ENCODE assay signal across 36 cellular contexts in the genomic region with DNA sequence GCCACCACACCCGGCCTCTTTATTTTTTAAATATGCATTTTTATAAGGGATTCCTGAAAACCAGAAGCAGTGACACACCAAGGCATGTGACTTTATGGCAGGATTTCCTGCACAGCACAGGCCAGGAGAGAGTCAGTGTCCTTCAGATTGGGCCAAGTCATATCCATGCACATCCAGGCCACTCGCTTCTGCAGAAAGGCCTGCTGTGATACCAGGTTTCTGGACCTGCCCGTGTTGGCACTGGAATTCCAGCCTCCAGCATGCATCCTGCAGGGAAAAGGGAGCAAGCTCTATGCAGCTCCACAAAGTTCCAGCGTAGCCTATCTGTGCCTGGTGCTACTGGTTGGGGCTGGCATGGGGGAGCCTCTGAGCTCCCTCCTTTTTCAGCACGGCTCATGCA.
"Had no signal": no experiment of that assay in that cellular context is flagged by ENCODE, and none has a peak within 500 bp of the region (broad histone marks: within the 10 kb centered on the region; RNA-seq: fewer than 3 reads in every experiment).

No MANE protein-coding gene starts in this region.

- DNase-seq: activated CD4-positive, alpha-beta memory T cell treated with anti-CD3 and anti-CD28 coated beads for 36 hours; activated CD4-positive, alpha-beta T cell treated with anti-CD3 and anti-CD28 coated beads for 36 hours; activated CD4-positive, CD25-positive, alpha-beta regulatory T cell; activated CD4-positive, CD25-positive, alpha-beta regulatory T cell treated with anti-CD3 and anti-CD28 coated beads, Interleukin-2, amount 50 U/mL, for 72 hours; activated CD8-positive, alpha-beta memory T cell treated with anti-CD3 and anti-CD28 coated beads, Interleukin-2, amount 10 ng/mL, durations not matched to agents 7 days and 5 days; activated CD8-positive, alpha-beta memory T cell treated with anti-CD3 and anti-CD28 coated beads, Interleukin-2, amount 50 U/mL, for 4 hours; activated CD8-positive, alpha-beta T cell treated with anti-CD3 and anti-CD28 coated beads, Interleukin-2, amount 10 ng/mL, durations not matched to agents 7 days and 5 days; activated effector memory CD4-positive, alpha-beta T cell treated with anti-CD3 and anti-CD28 coated beads, Interleukin-2, amount 50 U/mL, for 16 hours; activated naive CD4-positive, alpha-beta T cell treated with anti-CD3 and anti-CD28 coated beads for 36 hours; activated naive CD8-positive, alpha-beta T cell treated with anti-CD3 and anti-CD28 coated beads for 36 hours; activated naive CD8-positive, alpha-beta T cell treated with anti-CD3 and anti-CD28 coated beads, Interleukin-2, amount 50 U/mL, for 24 hours; activated T-cell treated with anti-CD3 and anti-CD28 coated beads, Interleukin-2, amount 50 U/mL, for 1 hour; activated T-cell treated with anti-CD3 and anti-CD28 coated beads, Interleukin-2, amount 50 U/mL, for 48 hours; amygdala; aorta; body of pancreas; cerebellar nuclear complex; effector memory CD4-positive, alpha-beta T cell; erythroblast; foreskin keratinocyte; gastrocnemius medialis; glutamatergic neuron; heart left ventricle; T-helper 1 cell; T-helper 17 cell; T1000 had no signal

- H3K9me3 Mint-ChIP-seq: activated CD4-positive, alpha-beta memory T cell treated with anti-CD3 and anti-CD28 coated beads for 36 hours; activated naive CD4-positive, alpha-beta T cell treated with anti-CD3 and anti-CD28 coated beads for 36 hours; activated naive CD4-positive, alpha-beta T cell treated with anti-CD3 and anti-CD28 coated beads, Interleukin-2, amount 50 U/mL, for 24 hours; activated naive CD8-positive, alpha-beta T cell treated with anti-CD3 and anti-CD28 coated beads for 36 hours; activated T-helper 1 cell treated with anti-CD3 and anti-CD28 coated beads, Interleukin-12 subunit alpha, Interleukin-12 subunit beta, Interleukin-2, Interleukin-4 antibody, amounts not matched to agents 30 ng/mL and 10 ng/mL and 1 ng/mL, durations not matched to agents 14 hours and 24 hours and 36 hours; activated T-helper 2 cell treated with anti-CD3 and anti-CD28 coated beads, Interferon-gamma antibody, Interleukin-2, Interleukin-4, amounts not matched to agents 10 μg/mL and 5 μg/mL and 100 μg/mL, durations not matched to agents 14 hours and 24 hours and 36 hours; dendritic cell treated with granulocyte-macrophage colony-stimulating factor and Interleukin-4, amounts not matched to agents 40 ng/mL and 50 ng/mL, for 4 days; T-helper 2 cell treated with Interferon-gamma antibody and Interleukin-4, amounts not matched to agents 5 μg/mL and 100 μg/mL, for 36 hours had no signal

- H3K4me3 Mint-ChIP-seq: activated CD4-positive, alpha-beta memory T cell treated with anti-CD3 and anti-CD28 coated beads for 36 hours; activated CD4-positive, alpha-beta T cell treated with anti-CD3 and anti-CD28 coated beads for 36 hours; activated CD4-positive, alpha-beta T cell treated with anti-CD3 and anti-CD28 coated beads, Interleukin-2, amount 10 ng/mL, durations not matched to agents 24 days and 14 days; activated CD8-positive, alpha-beta memory T cell treated with anti-CD3 and anti-CD28 coated beads, Interleukin-2, amount 10 ng/mL, durations not matched to agents 7 days and 5 days; activated CD8-positive, alpha-beta T cell treated with anti-CD3 and anti-CD28 coated beads, Interleukin-2, amount 10 ng/mL, durations not matched to agents 7 days and 5 days; activated naive CD4-positive, alpha-beta T cell treated with anti-CD3 and anti-CD28 coated beads for 36 hours; activated naive CD4-positive, alpha-beta T cell treated with anti-CD3 and anti-CD28 coated beads, Interleukin-2, amount 50 U/mL, for 24 hours; activated naive CD8-positive, alpha-beta T cell treated with anti-CD3 and anti-CD28 coated beads for 36 hours; activated naive CD8-positive, alpha-beta T cell treated with anti-CD3 and anti-CD28 coated beads, Interleukin-2, amount 50 U/mL, for 24 hours; activated T-helper 1 cell treated with anti-CD3 and anti-CD28 coated beads, Interleukin-12 subunit alpha, Interleukin-12 subunit beta, Interleukin-2, Interleukin-4 antibody, amounts not matched to agents 30 ng/mL and 10 ng/mL and 1 ng/mL, durations not matched to agents 14 hours and 24 hours and 36 hours; dendritic cell treated with granulocyte-macrophage colony-stimulating factor and Interleukin-4, amounts not matched to agents 40 ng/mL and 50 ng/mL, for 4 days; T-helper 17 cell; T-helper 2 cell treated with Interferon-gamma antibody and Interleukin-4, amounts not matched to agents 5 μg/mL and 100 μg/mL, for 36 hours had no signal

- H3K9me3 ChIP-seq: adrenal gland, body of pancreas, esophagus muscularis mucosa, gastrocnemius medialis, heart left ventricle had no signal

- H3K27ac Mint-ChIP-seq: activated CD4-positive, alpha-beta memory T cell treated with anti-CD3 and anti-CD28 coated beads for 36 hours; activated CD4-positive, alpha-beta T cell treated with anti-CD3 and anti-CD28 coated beads for 36 hours; activated CD4-positive, alpha-beta T cell treated with anti-CD3 and anti-CD28 coated beads, Interleukin-2, amount 10 ng/mL, durations not matched to agents 24 days and 14 days; activated CD8-positive, alpha-beta memory T cell treated with anti-CD3 and anti-CD28 coated beads, Interleukin-2, amount 10 ng/mL, durations not matched to agents 7 days and 5 days; activated naive CD4-positive, alpha-beta T cell treated with anti-CD3 and anti-CD28 coated beads for 36 hours; activated naive CD4-positive, alpha-beta T cell treated with anti-CD3 and anti-CD28 coated beads, Interleukin-2, amount 50 U/mL, for 24 hours; activated naive CD8-positive, alpha-beta T cell treated with anti-CD3 and anti-CD28 coated beads, Interleukin-2, amount 50 U/mL, for 24 hours; activated T-helper 1 cell treated with anti-CD3 and anti-CD28 coated beads, Interleukin-12 subunit alpha, Interleukin-12 subunit beta, Interleukin-2, Interleukin-4 antibody, amounts not matched to agents 30 ng/mL and 10 ng/mL and 1 ng/mL, durations not matched to agents 14 hours and 24 hours and 36 hours; activated T-helper 2 cell treated with anti-CD3 and anti-CD28 coated beads, Interferon-gamma antibody, Interleukin-2, Interleukin-4, amounts not matched to agents 10 μg/mL and 5 μg/mL and 100 μg/mL, durations not matched to agents 14 hours and 24 hours and 36 hours; dendritic cell treated with granulocyte-macrophage colony-stimulating factor and Interleukin-4, amounts not matched to agents 40 ng/mL and 50 ng/mL, for 4 days; T-helper 17 cell; T-helper 2 cell treated with Interferon-gamma antibody and Interleukin-4, amounts not matched to agents 5 μg/mL and 100 μg/mL, for 36 hours had no signal

- H3K27me3 Mint-ChIP-seq: activated CD4-positive, alpha-beta memory T cell treated with anti-CD3 and anti-CD28 coated beads for 36 hours; activated CD4-positive, alpha-beta T cell treated with anti-CD3 and anti-CD28 coated beads for 36 hours; activated CD4-positive, alpha-beta T cell treated with anti-CD3 and anti-CD28 coated beads, Interleukin-2, amount 10 ng/mL, durations not matched to agents 24 days and 14 days; activated CD8-positive, alpha-beta memory T cell treated with anti-CD3 and anti-CD28 coated beads, Interleukin-2, amount 10 ng/mL, durations not matched to agents 7 days and 5 days; activated naive CD4-positive, alpha-beta T cell treated with anti-CD3 and anti-CD28 coated beads, Interleukin-2, amount 50 U/mL, for 24 hours; activated naive CD8-positive, alpha-beta T cell treated with anti-CD3 and anti-CD28 coated beads for 36 hours; activated naive CD8-positive, alpha-beta T cell treated with anti-CD3 and anti-CD28 coated beads, Interleukin-2, amount 50 U/mL, for 24 hours; dendritic cell treated with granulocyte-macrophage colony-stimulating factor and Interleukin-4, amounts not matched to agents 40 ng/mL and 50 ng/mL, for 4 days; T-helper 17 cell had no signal

- H3K27ac ChIP-seq: adrenal gland, body of pancreas, coronary artery, dorsolateral prefrontal cortex, esophagus muscularis mucosa, foreskin keratinocyte, gastrocnemius medialis, heart left ventricle had no signal

- H3K27me3 ChIP-seq: adrenal gland, body of pancreas, dorsolateral prefrontal cortex, esophagus muscularis mucosa, foreskin keratinocyte, gastrocnemius medialis, heart left ventricle had no signal

- H3K4me3 ChIP-seq: adrenal gland, body of pancreas, coronary artery, dorsolateral prefrontal cortex, esophagus muscularis mucosa, gastrocnemius medialis, heart left ventricle had no signal

- H3K36me3 ChIP-seq: adrenal gland, esophagus muscularis mucosa, gastrocnemius medialis, heart left ventricle had no signal

- H3K4me1 ChIP-seq: adrenal gland, body of pancreas, esophagus muscularis mucosa, foreskin keratinocyte, gastrocnemius medialis had no signal

- ATAC-seq: activated CD4-positive, alpha-beta T cell treated with anti-CD3 and anti-CD28 coated beads for 36 hours; activated CD8-positive, alpha-beta memory T cell treated with anti-CD3 and anti-CD28 coated beads, Interleukin-2, amount 10 ng/mL, durations not matched to agents 7 days and 5 days; activated CD8-positive, alpha-beta T cell treated with anti-CD3 and anti-CD28 coated beads, Interleukin-2, amount 10 ng/mL, durations not matched to agents 7 days and 5 days; activated naive CD8-positive, alpha-beta T cell treated with anti-CD3 and anti-CD28 coated beads, Interleukin-2, amount 50 U/mL, for 24 hours; body of pancreas; foreskin keratinocyte; gastrocnemius medialis; T-helper 17 cell had no signal

- H3K36me3 Mint-ChIP-seq: activated CD4-positive, alpha-beta memory T cell treated with anti-CD3 and anti-CD28 coated beads for 36 hours; activated CD8-positive, alpha-beta memory T cell treated with anti-CD3 and anti-CD28 coated beads, Interleukin-2, amount 10 ng/mL, durations not matched to agents 7 days and 5 days; activated naive CD4-positive, alpha-beta T cell treated with anti-CD3 and anti-CD28 coated beads, Interleukin-2, amount 50 U/mL, for 24 hours had no signal
